18 cellular contexts compared by ENCODE assay signal in the genomic region with DNA sequence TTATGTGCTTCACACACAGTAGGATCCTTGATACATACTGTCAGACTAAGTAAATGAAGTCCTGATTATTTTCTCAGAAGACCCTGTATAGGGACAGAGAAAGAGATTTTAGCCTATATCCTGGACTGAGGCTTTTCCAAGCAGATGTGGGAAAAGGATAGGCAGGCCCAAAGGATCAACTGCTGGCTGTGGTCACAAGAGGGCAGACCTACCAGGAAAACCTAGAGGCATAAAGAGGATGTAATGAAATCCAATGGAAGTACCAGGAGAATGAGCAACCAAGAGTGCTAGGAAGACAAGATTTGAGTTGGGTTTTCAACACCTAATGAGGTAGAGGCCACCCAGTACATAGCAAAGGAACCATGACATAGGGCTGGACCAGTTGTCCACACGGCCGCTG. TPM values are rescaled to one million over a fixed set of nuclear protein-coding genes. Genes with fewer than 3 reads are reported as not detected.
DNase-seq lines count a peak whose midpoint lies in the region; ATAC-seq and TF ChIP-seq lines count a peak whose summit lies in the region.
"Had no signal": no experiment of that assay in that cellular context is flagged by ENCODE, and none has a peak within 500 bp of the region (broad histone marks: within the 10 kb centered on the region; RNA-seq: fewer than 3 reads in every experiment).

No MANE protein-coding gene starts in this region.

- H3K27ac ChIP-seq in H9 (ENCODE audit: insufficient read length, low read depth, low read length) (no peak overlapping the region), brain microvascular endothelial cell (no peak overlapping the region), lower lobe of right lung (no peak overlapping the region)
- H3K27ac ChIP-seq: colonic mucosa had no signal

- H3K27ac Mint-ChIP-seq in H9 = no peak overlapping the region
- H3K27ac Mint-ChIP-seq: activated CD4-positive, alpha-beta memory T cell treated with anti-CD3 and anti-CD28 coated beads for 36 hours; stimulated activated naive CD8-positive, alpha-beta T cell treated with anti-CD3 and anti-CD28 coated beads, Interleukin-15, amount 100 ng/mL, for 72 hours had no signal

- H4K20me1 ChIP-seq in H9 (ENCODE audit: control insufficient read depth, insufficient read depth, insufficient read length) = no peaks in the 10 kb centered on the region

- H3K4ac ChIP-seq in H9 (ENCODE audit: low read depth, low read length) = no peak overlapping the region

- no peaks in the 10 kb centered on the region for H3K9me3 Mint-ChIP-seq in H9
- H3K9me3 Mint-ChIP-seq: activated CD4-positive, alpha-beta memory T cell treated with anti-CD3 and anti-CD28 coated beads for 36 hours; stimulated activated naive CD8-positive, alpha-beta T cell treated with anti-CD3 and anti-CD28 coated beads, Interleukin-15, amount 100 ng/mL, for 72 hours had no signal

- no peak overlapping the region for H3K4me2 ChIP-seq in H9 (ENCODE audit: insufficient read depth, insufficient read length, low read length)

- H4K5ac ChIP-seq in H9 (ENCODE audit: insufficient read length, low read depth, low read length) = no peak overlapping the region

- intact Hi-C loops in lower lobe of right lung (cut with DNase I) = no loop called here

- DNase-seq in AG09309 (ENCODE audit: low read depth) (no peak), H9 (no peak), brain microvascular endothelial cell (no peak), lower lobe of right lung (no peak), GM10266 (ENCODE audit: extremely low spot score) (no peak)
- DNase-seq in activated T-cell treated with anti-CD3 and anti-CD28 coated beads, Interleukin-2, amount 50 U/mL, for 1 hour = no peak
- DNase-seq: activated CD4-positive, alpha-beta memory T cell treated with anti-CD3 and anti-CD28 coated beads for 36 hours; activated naive CD4-positive, alpha-beta T cell; colonic mucosa; COR-L47; NCI-H1436 treated with DMSO at 0.1 percent for 48 hours; posterior cingulate gyrus; stimulated activated CD4-positive, alpha-beta T cell treated with anti-CD3 and anti-CD28 coated beads, Interleukin-4, amount 100 ng/mL, for 4 hours; stimulated activated naive CD8-positive, alpha-beta T cell treated with anti-CD3 and anti-CD28 coated beads, Interleukin-15, amount 100 ng/mL, for 72 hours had no signal

- H3K4me3 ChIP-seq in AG09309 (ENCODE audit: control insufficient read depth, low read depth, low read length) (no peak overlapping the region), brain microvascular endothelial cell (ENCODE audit: low read depth, low read length) (no peak overlapping the region), lower lobe of right lung (no peak overlapping the region)
- H3K4me3 ChIP-seq: colonic mucosa had no signal

- no peak overlapping the region for H3K14ac ChIP-seq in H9 (ENCODE audit: insufficient read depth, low read length)

- no peaks in the 10 kb centered on the region for H3K4me1 ChIP-seq in H9 (ENCODE audit: insufficient read depth, low read length)
- no peaks in the 10 kb centered on the region for H3K4me1 ChIP-seq in lower lobe of right lung
- H3K4me1 ChIP-seq: colonic mucosa had no signal

- no peak overlapping the region for H2BK120ac ChIP-seq in H9 (ENCODE audit: low read depth, low read length, poor library complexity, severe bottlenecking)

- H3K56ac ChIP-seq in H9 (ENCODE audit: insufficient read length, low read depth, low read length) = no peak overlapping the region

- no peaks in the 10 kb centered on the region for H3K9me3 ChIP-seq in H9 (ENCODE audit: control insufficient read depth, low read depth, low read length)
- H3K9me3 ChIP-seq in lower lobe of right lung = no peaks in the 10 kb centered on the region
- H3K9me3 ChIP-seq: colonic mucosa had no signal

- H2AK5ac ChIP-seq in H9 (ENCODE audit: insufficient read length, low read length) = no peak overlapping the region

- H3K27me3 ChIP-seq in H9 (ENCODE audit: insufficient read depth, low read length) (no peaks in the 10 kb centered on the region), brain microvascular endothelial cell (replicated peaks) (no peaks in the 10 kb centered on the region), lower lobe of right lung (ENCODE audit: low read depth) (no peaks in the 10 kb centered on the region)
- H3K27me3 ChIP-seq: colonic mucosa had no signal

- no CpG with 5 or more reads among the region's 2 CpGs for WGBS in H9 (ENCODE audit: extremely low coverage, insufficient read length, low lambda C conversion rate)

- no peak overlapping the region for H3T11ph ChIP-seq in H9 (ENCODE audit: low read length)

- no peak overlapping the region for H4K8ac ChIP-seq in H9 (replicated peaks; ENCODE audit: insufficient read length, low read depth, low read length)

- H3K9ac ChIP-seq in H9 (ENCODE audit: extremely low read depth, insufficient read length, low read length) = no peak overlapping the region

- no peak for ATAC-seq in lower lobe of right lung
- no peak for ATAC-seq in GM18502 (IDR thresholded peaks at IDR 0.05; ENCODE audit: poor library complexity, unreplicated experiment)
- ATAC-seq in GM18858 (IDR thresholded peaks at IDR 0.05; ENCODE audit: unreplicated experiment) = no peak
- ATAC-seq: stimulated activated naive CD8-positive, alpha-beta T cell treated with anti-CD3 and anti-CD28 coated beads, Interleukin-15, amount 100 ng/mL, for 72 hours had no signal

- H3K23me2 ChIP-seq in H9 (ENCODE audit: insufficient read length, low read depth, low read length, poor library complexity, severe bottlenecking) = no peaks in the 10 kb centered on the region

- no peak overlapping the region for H4K91ac ChIP-seq in H9 (ENCODE audit: insufficient read length, low read depth, low read length)

- H2BK20ac ChIP-seq in H9 (ENCODE audit: low read depth, low read length, poor library complexity, severe bottlenecking) = no peak overlapping the region

- H2BK5ac ChIP-seq in H9 (ENCODE audit: insufficient read length, low read length) = no peak overlapping the region

- peaks cover 4% of the 10 kb centered on the region for H3K27me3 Mint-ChIP-seq in H9 (ENCODE audit: low read depth)
- H3K27me3 Mint-ChIP-seq: activated CD4-positive, alpha-beta memory T cell treated with anti-CD3 and anti-CD28 coated beads for 36 hours had no signal

- H3K18ac ChIP-seq in H9 (ENCODE audit: insufficient read length, low read depth, low read length) = no peak overlapping the region

- no peaks in the 10 kb centered on the region for H3K79me2 ChIP-seq in H9 (ENCODE audit: insufficient read depth, low read length)

- H2BK12ac ChIP-seq in H9 (ENCODE audit: insufficient read length, low read depth, low read length) = no peak overlapping the region

- no peak overlapping the region for H2BK15ac ChIP-seq in H9 (ENCODE audit: low read depth, low read length)

- no peaks in the 10 kb centered on the region for H3K4me1 Mint-ChIP-seq in H9
- H3K4me1 Mint-ChIP-seq: stimulated activated naive CD8-positive, alpha-beta T cell treated with anti-CD3 and anti-CD28 coated beads, Interleukin-15, amount 100 ng/mL, for 72 hours had no signal

- no peaks in the 10 kb centered on the region for H3K79me1 ChIP-seq in H9 (ENCODE audit: insufficient read depth, low read depth, low read length, poor library complexity, severe bottlenecking)

- in situ Hi-C loops in brain microvascular endothelial cell (cut with HindIII; ENCODE audit: low pct_ligation_motif_present, low sequenced_read_pairs) = loop anchor here (25.0 kb wide), 1 partner anchor 121 kb away; no protein-coding TSS in a partner anchor

- no peak overlapping the region for H3K4me3 Mint-ChIP-seq in H9
- H3K4me3 Mint-ChIP-seq: activated CD4-positive, alpha-beta memory T cell treated with anti-CD3 and anti-CD28 coated beads for 36 hours; stimulated activated naive CD8-positive, alpha-beta T cell treated with anti-CD3 and anti-CD28 coated beads, Interleukin-15, amount 100 ng/mL, for 72 hours had no signal

- TF ChIP-seq CTCF in AG09309 (IDR thresholded peaks at IDR 0.05; ENCODE audit: control insufficient read depth, insufficient read depth, low read depth, low read length, missing control alignments) (peak; percentile 44), H9 (conservative IDR thresholded peaks at IDR 0.05) (peak; percentile 65), brain microvascular endothelial cell (IDR thresholded peaks at IDR 0.05; ENCODE audit: low read depth, low read length, missing control alignments) (peak; percentile 60), lower lobe of right lung (IDR thresholded peaks at IDR 0.05) (peak; percentile 7), GM10266 (IDR thresholded peaks at IDR 0.05; ENCODE audit: control insufficient read depth, insufficient read depth, low read depth, missing control alignments) (no peak)

- 0 out of 7 replicates have a peak, but pooled peaks cover 0 to 3% (median 0%) of the 10 kb centered on the region in 3 experiments for H3K36me3 Mint-ChIP-seq in H9 (ENCODE audit: insufficient read depth in 1 of 3, low read depth in 3 of 3)
- H3K36me3 Mint-ChIP-seq: activated CD4-positive, alpha-beta memory T cell treated with anti-CD3 and anti-CD28 coated beads for 36 hours had no signal

- H3K23ac ChIP-seq in H9 (ENCODE audit: insufficient read length, low read depth, low read length) = no peak overlapping the region

- H3K36me3 ChIP-seq in brain microvascular endothelial cell (replicated peaks) (no peaks in the 10 kb centered on the region), lower lobe of right lung (no peaks in the 10 kb centered on the region)
- H3K36me3 ChIP-seq: colonic mucosa had no signal

- H2AFZ ChIP-seq in H9 (ENCODE audit: low read length) = no peak overlapping the region

RNA-seq across cellular contexts. Expression of a gene that starts 23.1 kb away (rescaled TPM):
- 1.4 and 1.6 TPM in 2 replicates for total RNA-seq in H9 (2021)
- 0.12 TPM for total RNA-seq in lower lobe of right lung
- total RNA-seq: activated CD4-positive, alpha-beta memory T cell treated with anti-CD3 and anti-CD28 coated beads for 36 hours; lung microvascular endothelial cell; T-helper 1 cell treated with Interleukin-12 subunit alpha and Interleukin-12 subunit beta and Interleukin-4 antibody, amounts not matched to agents 30 ng/mL and 1 ng/mL, for 36 hours had no signal
